In the genomic region with DNA sequence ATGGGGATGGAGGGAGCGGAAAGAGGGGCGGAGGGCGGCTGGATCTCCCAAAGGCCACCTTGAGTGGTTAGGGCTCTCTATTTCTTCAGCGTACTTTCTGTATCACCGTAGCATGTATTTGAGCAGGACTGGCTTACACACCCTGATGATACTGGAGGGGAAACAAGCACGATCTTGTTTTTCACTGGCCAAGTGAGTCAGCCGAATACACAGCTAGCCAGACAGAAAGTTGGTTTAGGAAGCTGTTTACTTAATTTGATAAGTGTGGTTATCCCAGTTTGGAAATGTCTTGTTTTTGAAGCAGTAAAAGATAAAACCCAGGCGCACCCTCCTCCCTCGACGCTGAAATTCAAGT, we compare ENCODE assay signal across 8 cellular contexts. TPM values are rescaled to one million over a fixed set of nuclear protein-coding genes. Genes with fewer than 3 reads are reported as not detected.
DNase-seq lines count a peak whose midpoint lies in the region; ATAC-seq, FAIRE-seq and TF ChIP-seq lines count a peak whose summit lies in the region.

No MANE protein-coding gene starts in this region.

- no peaks in the 10 kb centered on the region for H3K27me3 ChIP-seq in psoas muscle (ENCODE audit: insufficient read depth in 3 of 3, low read length in 2 of 3)

- intact Hi-C loops in left ventricle myocardium superior (cut with micrococcal nuclease) (no loop called here), psoas muscle (cut with DNase I) (loop anchor here (5.0 kb wide), 2 partner anchors 49 to 129 kb away; a partner anchor contains a TSS)

- WGBS in psoas muscle, 3 donors: 0 to 1% (median 0%) methylated on average over 10 of the region's 10 CpGs

- peak overlapping the region; percentile 84 for H3K4me3 ChIP-seq in psoas muscle

- peak overlapping the region; percentile 95 for H3K27ac ChIP-seq in psoas muscle

- peaks cover 49% of the 10 kb centered on the region for H3K4me1 ChIP-seq in psoas muscle

- no peaks in the 10 kb centered on the region for H3K9me3 Mint-ChIP-seq in activated naive CD4-positive, alpha-beta T cell treated with anti-CD3 and anti-CD28 coated beads, Interleukin-2, amount 50 U/mL, for 72 hours

- FAIRE-seq in RCC 7860 (lab: Jason Lieb, UNC): no peak

- DNase-seq in DMS 273 (lab: John Stamatoyannopoulos, UW; ENCODE audit: unreplicated experiment): peak; percentile 75
- no peak for DNase-seq in DMS 273 treated with DMSO at 0.1 percent for 48 hours (lab: John Stamatoyannopoulos, UW)
- no peak for DNase-seq in activated naive CD4-positive, alpha-beta T cell treated with anti-CD3 and anti-CD28 coated beads, Interleukin-2, amount 50 U/mL, for 72 hours (ENCODE audit: low spot score in 2 of 2)
- no peak for DNase-seq in left ventricle myocardium superior
- DNase-seq in psoas muscle: no peak
- DNase-seq in DMS114 treated with DMSO at 0.1 percent for 48 hours (lab: John Stamatoyannopoulos, UW; ENCODE audit: unreplicated experiment): no peak
- no peak for DNase-seq in RCC 7860 (ENCODE audit: low spot score)

- no peak for TF ChIP-seq CTCF in psoas muscle (IDR thresholded peaks at IDR 0.05)

- H3K27ac Mint-ChIP-seq in activated naive CD4-positive, alpha-beta T cell treated with anti-CD3 and anti-CD28 coated beads, Interleukin-2, amount 50 U/mL, for 72 hours: peak overlapping the region; percentile 92 to 96

- peaks cover 6 to 13% of the 10 kb centered on the region in 2 donors for H3K36me3 Mint-ChIP-seq in activated naive CD4-positive, alpha-beta T cell treated with anti-CD3 and anti-CD28 coated beads, Interleukin-2, amount 50 U/mL, for 72 hours

- no peaks in the 10 kb centered on the region for H3K9me3 ChIP-seq in psoas muscle

- H3K36me3 ChIP-seq in psoas muscle (ENCODE audit: insufficient read depth in 1 of 2, low read depth in 1 of 2): no peaks in the 10 kb centered on the region

- ATAC-seq in HG03354 (IDR thresholded peaks at IDR 0.05; ENCODE audit: poor library complexity, severe bottlenecking, unreplicated experiment): peak; percentile 13
- peak; percentile 26 to 27 for ATAC-seq in activated naive CD4-positive, alpha-beta T cell treated with anti-CD3 and anti-CD28 coated beads, Interleukin-2, amount 50 U/mL, for 72 hours
- peak; percentile 23 for ATAC-seq in left ventricle myocardium superior
- peak; percentile 14 to 52 (median 30) for ATAC-seq in psoas muscle

RNA-seq across cellular contexts. Expression of a gene that starts 0.5 kb away (rescaled TPM):
- 10 to 100 TPM; 69.8 to 72.8 TPM for total RNA-seq in activated naive CD4-positive, alpha-beta T cell treated with anti-CD3 and anti-CD28 coated beads, Interleukin-2, amount 50 U/mL, for 72 hours
- 54.8 TPM for total RNA-seq in left ventricle myocardium superior
- 100 to 1,000 TPM in 1 of 4 donors, 10 to 100 TPM in 3; 78.6 to 116 (median 89.1) TPM for total RNA-seq in psoas muscle
- 10 to 100 TPM; 59.6 to 89.9 (median 87.9) TPM for polyA plus RNA-seq in psoas muscle

RNA-seq across cellular contexts. Expression of a gene that starts 49.7 kb away (rescaled TPM):
- 10 to 100 TPM; 31.3 to 54.0 TPM for total RNA-seq in activated naive CD4-positive, alpha-beta T cell treated with anti-CD3 and anti-CD28 coated beads, Interleukin-2, amount 50 U/mL, for 72 hours
- total RNA-seq in left ventricle myocardium superior: 12.6 TPM
- 10 to 100 TPM; 13.8 to 20.1 (median 16.4) TPM for total RNA-seq in psoas muscle
- 10 to 100 TPM; 19.3 to 33.9 (median 20.1) TPM for polyA plus RNA-seq in psoas muscle
